In the genomic region with DNA sequence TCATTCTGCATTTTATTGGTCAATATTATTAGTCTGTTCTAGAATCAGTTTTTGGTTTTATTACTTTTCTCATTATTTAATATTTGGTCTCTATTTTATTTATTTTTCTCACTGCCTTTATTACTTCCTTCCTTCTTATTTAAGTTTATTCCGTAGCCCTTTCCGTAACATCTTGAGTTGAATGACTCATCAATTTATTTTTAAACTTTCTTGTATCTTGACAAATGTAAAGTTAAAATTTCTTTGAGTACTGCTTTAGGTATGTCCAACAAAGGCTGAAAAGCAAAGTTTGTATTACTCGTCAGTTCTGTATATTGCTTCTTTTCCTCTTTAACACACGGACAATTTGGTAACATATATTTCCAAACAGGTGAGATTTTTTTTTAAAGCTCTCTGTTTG, we compare ENCODE assay signal across 26 cellular contexts.
"Had no signal": no experiment of that assay in that cellular context is flagged by ENCODE, and none has a peak within 500 bp of the region (broad histone marks: within the 10 kb centered on the region; RNA-seq: fewer than 3 reads in every experiment).

No MANE protein-coding gene starts in this region.

- H3K9me3 ChIP-seq: SJCRH30, SK-N-SH had no signal

- H3K27me3 ChIP-seq: SJCRH30 had no signal

- DNase-seq: activated B cell treated with CpG ODN at 0.5 μM for 24 hours; activated CD4-positive, alpha-beta memory T cell treated with anti-CD3 and anti-CD28 coated beads, Interleukin-2, amount 10 ng/mL, durations not matched to agents 7 days and 5 days; activated CD4-positive, alpha-beta T cell treated with anti-CD3 and anti-CD28 coated beads for 4 hours; activated CD4-positive, alpha-beta T cell treated with anti-CD3 and anti-CD28 coated beads, Interleukin-2, amount 50 U/mL, for 1 hour; activated CD4-positive, CD25-positive, alpha-beta regulatory T cell treated with anti-CD3 and anti-CD28 coated beads, Interleukin-2, amount 50 U/mL, for 72 hours; activated gamma-delta T cell treated with Interleukin-2 at 50 U/mL for 16 hours; activated naive CD4-positive, alpha-beta T cell treated with anti-CD3 and anti-CD28 coated beads, Interleukin-2, amount 10 ng/mL, durations not matched to agents 7 days and 5 days; activated naive CD8-positive, alpha-beta T cell treated with anti-CD3 and anti-CD28 coated beads, Interleukin-2, amount 50 U/mL, for 24 hours; activated T-cell treated with anti-CD3 and anti-CD28 coated beads, Interleukin-2, amount 50 U/mL, for 1 hour; anterior cingulate cortex; caudate nucleus; cerebellar nuclear complex; Karpas-422; MV-4-11; NCI-H1092; NCI-H1436 treated with DMSO at 0.1 percent for 48 hours; NCI-H1694 treated with DMSO at 0.1 percent for 48 hours; NCI-H2029; NCI-H345; NCI-H524 treated with DMSO at 0.1 percent for 48 hours; SHP77; SJCRH30; SK-N-SH had no signal

- H3K4me2 ChIP-seq: SK-N-SH had no signal

- H3K9ac ChIP-seq: SK-N-SH had no signal

- H3K36me3 ChIP-seq: SJCRH30 had no signal

- H3K4me3 ChIP-seq: SJCRH30 had no signal

- FAIRE-seq: bronchial epithelial cell had no signal

- H3K27ac ChIP-seq: SJCRH30, VCaP had no signal

- ATAC-seq: activated naive CD8-positive, alpha-beta T cell treated with anti-CD3 and anti-CD28 coated beads, Interleukin-2, amount 50 U/mL, for 24 hours; Panc1 had no signal
